9 cellular contexts compared by ENCODE assay signal in the genomic region with DNA sequence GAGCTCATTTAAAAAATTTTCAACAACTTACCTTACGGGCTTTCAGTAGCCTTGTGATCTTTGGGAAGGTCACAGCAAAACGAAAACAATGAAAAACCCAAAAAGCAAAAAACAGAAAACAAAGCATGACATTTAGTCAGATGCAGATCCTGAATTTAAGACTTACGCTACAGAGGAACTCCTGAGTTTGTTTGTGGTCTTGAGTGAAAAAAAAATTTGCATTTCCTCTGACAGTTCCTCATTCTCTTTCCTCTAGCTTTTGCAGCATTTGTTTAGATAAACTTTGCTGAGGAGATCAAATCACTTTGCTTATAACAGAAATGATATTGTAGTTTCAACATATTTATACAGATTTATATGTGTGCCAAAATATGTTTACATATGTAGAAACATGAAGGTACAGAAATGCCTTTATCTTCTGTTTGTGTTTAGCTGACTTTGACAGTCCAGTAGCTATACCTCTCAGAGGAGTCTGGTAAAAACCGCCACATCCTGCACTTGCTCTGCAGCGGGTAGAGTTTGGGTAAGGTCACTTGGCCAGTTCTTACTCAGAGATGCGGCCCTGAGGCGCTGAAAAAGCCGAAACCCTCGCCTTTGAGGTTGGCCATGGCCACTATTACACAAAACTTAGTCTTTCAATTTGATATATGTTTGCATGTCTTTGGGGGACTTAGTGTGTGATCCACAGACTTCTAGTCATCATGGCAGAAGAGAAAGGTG.
DNase-seq lines count a peak whose midpoint lies in the region; ATAC-seq and TF ChIP-seq lines count a peak whose summit lies in the region.
"Had no signal": no experiment of that assay in that cellular context is flagged by ENCODE, and none has a peak within 500 bp of the region (broad histone marks: within the 10 kb centered on the region; RNA-seq: fewer than 3 reads in every experiment).

No MANE protein-coding gene starts in this region.

- H3K36me3 ChIP-seq in upper lobe of left lung = no peaks in the 10 kb centered on the region

- no peak overlapping the region for H3K27ac ChIP-seq in upper lobe of left lung

- H3K9me3 ChIP-seq in upper lobe of left lung = no peaks in the 10 kb centered on the region

- no peak for TF ChIP-seq CTCF in upper lobe of left lung (IDR thresholded peaks at IDR 0.05)

- ATAC-seq in GM18498 (IDR thresholded peaks at IDR 0.05; ENCODE audit: unreplicated experiment) (peak; percentile 87), GM21423 (IDR thresholded peaks at IDR 0.05; ENCODE audit: unreplicated experiment) (peak; percentile 85), HG03196 (IDR thresholded peaks at IDR 0.05; ENCODE audit: unreplicated experiment) (peak; percentile 84), upper lobe of left lung (ENCODE audit: low FRiP score in 2 of 2) (no peak)

- no peak overlapping the region for H3K4me3 ChIP-seq in upper lobe of left lung

- H3K27me3 Mint-ChIP-seq in T-helper 2 cell treated with Interferon-gamma antibody and Interleukin-4, amounts not matched to agents 5 μg/mL and 100 μg/mL, for 36 hours (ENCODE audit: low read depth) = peaks cover 30% of the 10 kb centered on the region

- peak; percentile 40 for DNase-seq in T-helper 2 cell treated with Interferon-gamma antibody and Interleukin-4, amounts not matched to agents 5 μg/mL and 100 μg/mL, for 36 hours (ENCODE audit: low spot score)
- no peak for DNase-seq in stimulated activated CD4-positive, alpha-beta T cell treated with anti-CD3 and anti-CD28 coated beads, Interleukin-12 subunit alpha, Interleukin-12 subunit beta, amount 100 ng/mL, for 4 hours
- DNase-seq in upper lobe of left lung (no peak), NCI-H1092 (lab: John Stamatoyannopoulos, UW) (no peak), nucleus accumbens (lab: John Stamatoyannopoulos, UW) (no peak)
- DNase-seq: SHP77 had no signal

- peak overlapping the region; percentile 69 for H3K4me3 Mint-ChIP-seq in T-helper 2 cell treated with Interferon-gamma antibody and Interleukin-4, amounts not matched to agents 5 μg/mL and 100 μg/mL, for 36 hours

- no peaks in the 10 kb centered on the region for H3K9me3 Mint-ChIP-seq in T-helper 2 cell treated with Interferon-gamma antibody and Interleukin-4, amounts not matched to agents 5 μg/mL and 100 μg/mL, for 36 hours

- 48 to 64% methylated on average over 9 of the region's 9 CpGs for WGBS in upper lobe of left lung, 2 donors

- peaks cover 0 to 7% (median 2%) of the 10 kb centered on the region in 4 donors for H3K27me3 ChIP-seq in upper lobe of left lung

- H3K4me1 ChIP-seq in upper lobe of left lung = peaks cover 4 to 24% (median 16%) of the 10 kb centered on the region in 4 donors

- TF ChIP-seq POLR2A in upper lobe of left lung (IDR thresholded peaks at IDR 0.05) = no peak

- no peak for TF ChIP-seq EP300 in upper lobe of left lung (IDR thresholded peaks at IDR 0.05)

- no peaks in the 10 kb centered on the region for H3K36me3 Mint-ChIP-seq in T-helper 2 cell treated with Interferon-gamma antibody and Interleukin-4, amounts not matched to agents 5 μg/mL and 100 μg/mL, for 36 hours (ENCODE audit: low read depth)

- peaks cover 14% of the 10 kb centered on the region for H3K4me1 Mint-ChIP-seq in T-helper 2 cell treated with Interferon-gamma antibody and Interleukin-4, amounts not matched to agents 5 μg/mL and 100 μg/mL, for 36 hours (ENCODE audit: low read depth)

- H3K27ac Mint-ChIP-seq in T-helper 2 cell treated with Interferon-gamma antibody and Interleukin-4, amounts not matched to agents 5 μg/mL and 100 μg/mL, for 36 hours = peak overlapping the region; percentile 68

Comparison
In these comparisons a context has a peak if more than half of its experiments do, and no peak if none do; other contexts are left out.
1. ATAC-seq: peak in GM18498 (single experiment), GM21423 (single experiment) and HG03196 (single experiment); none in upper lobe of left lung (0 of 2).